Comparison of ENCODE assay signal across 10 cellular contexts in the genomic region with DNA sequence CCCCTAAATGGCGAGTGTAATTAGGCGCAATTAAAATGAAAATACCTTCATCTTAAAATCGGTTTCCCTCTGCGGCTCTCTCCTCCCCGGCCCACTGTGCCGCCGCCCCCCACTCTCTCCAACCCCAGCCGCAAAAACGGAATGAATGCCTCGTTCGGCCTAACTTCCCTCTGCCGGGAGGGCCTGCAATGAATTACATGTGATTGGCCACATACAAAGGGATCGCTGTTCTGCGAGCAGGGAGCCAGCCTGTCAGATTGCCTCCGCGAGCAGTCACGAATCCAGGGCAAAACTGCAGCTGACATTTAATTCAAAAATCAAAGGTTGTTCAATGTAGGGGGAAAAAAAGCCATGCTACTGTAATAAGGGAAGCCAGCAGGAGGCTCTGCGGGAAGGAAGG.
DNase-seq lines count a peak whose midpoint lies in the region; ATAC-seq and TF ChIP-seq lines count a peak whose summit lies in the region.
"Had no signal": no experiment of that assay in that cellular context is flagged by ENCODE, and none has a peak within 500 bp of the region (broad histone marks: within the 10 kb centered on the region; RNA-seq: fewer than 3 reads in every experiment).

No MANE protein-coding gene starts in this region.

- H3K27me3 ChIP-seq in sigmoid colon, result no peaks in the 10 kb centered on the region

- H3K36me3 Mint-ChIP-seq in naive thymus-derived CD8-positive, alpha-beta T cell, result peaks cover 0 to 5% (median 0%) of the 10 kb centered on the region in 3 donors

- DNase-seq in NCI-H1048 (lab: John Stamatoyannopoulos, UW) (peak; percentile 50), astrocyte of the spinal cord (ENCODE audit: low read depth, low spot score) (peak; percentile 37), left lobe of liver (ENCODE audit: low spot score) (peak; percentile 33), sigmoid colon (peak; percentile 67), SKM-1 (lab: John Stamatoyannopoulos, UW; ENCODE audit: unreplicated experiment) (no peak)
- DNase-seq in naive thymus-derived CD8-positive, alpha-beta T cell, result no peak
- DNase-seq: stimulated activated CD4-positive, alpha-beta T cell treated with anti-CD3 and anti-CD28 coated beads, Interleukin-12 subunit alpha, Interleukin-12 subunit beta, amount 100 ng/mL, for 4 hours; T-helper 2 cell had no signal

- H3K9me3 ChIP-seq in sigmoid colon, result no peaks in the 10 kb centered on the region

- H3K4me1 Mint-ChIP-seq in naive thymus-derived CD8-positive, alpha-beta T cell, result peaks cover 0 to 10% (median 3%) of the 10 kb centered on the region in 4 donors
- H3K4me1 Mint-ChIP-seq: central memory CD8-positive, alpha-beta T cell had no signal

- intact Hi-C loops in sigmoid colon (cut with DNase I), result loop anchor here (2.0 kb wide), 1 partner anchor 42 kb away; no protein-coding TSS in a partner anchor

- TF ChIP-seq CTCF in astrocyte of the spinal cord (IDR thresholded peaks at IDR 0.05; ENCODE audit: low read depth, low read length) (no peak), sigmoid colon (IDR thresholded peaks at IDR 0.05) (no peak)

- no peak for TF ChIP-seq POLR2A in sigmoid colon (IDR thresholded peaks at IDR 0.05)

- no peak overlapping the region for H3K4me3 Mint-ChIP-seq in naive thymus-derived CD8-positive, alpha-beta T cell
- H3K4me3 Mint-ChIP-seq: central memory CD8-positive, alpha-beta T cell had no signal

- WGBS in sigmoid colon, 2 donors, result 69 to 94% methylated on average over 18 of the region's 18 CpGs

- no peak for TF ChIP-seq EP300 in sigmoid colon (IDR thresholded peaks at IDR 0.05)

- ATAC-seq in left lobe of liver (no peak), GM18873 (IDR thresholded peaks at IDR 0.05; ENCODE audit: low FRiP score, unreplicated experiment) (no peak)
- ATAC-seq in naive thymus-derived CD8-positive, alpha-beta T cell, result no peak

- in situ Hi-C loops in astrocyte of the spinal cord (cut with HindIII; ENCODE audit: low sequenced_read_pairs), result no loop called here

- H3K27ac Mint-ChIP-seq in naive thymus-derived CD8-positive, alpha-beta T cell, result peak overlapping the region in 2 of 10 donors; percentile 34 to 67

- H3K27me3 Mint-ChIP-seq in naive thymus-derived CD8-positive, alpha-beta T cell, result no peaks in the 10 kb centered on the region
- H3K27me3 Mint-ChIP-seq: central memory CD8-positive, alpha-beta T cell had no signal

- peak overlapping the region; percentile 7 to 70 (median 52) for H3K27ac ChIP-seq in sigmoid colon

- no peak overlapping the region for H3K4me3 ChIP-seq in astrocyte of the spinal cord (ENCODE audit: low read depth, low read length)
- H3K4me3 ChIP-seq in sigmoid colon, result no peak overlapping the region

- POLR2A ChIA-PET in naive thymus-derived CD8-positive, alpha-beta T cell (lab: Charles Lee), result no interaction called here

- H3K9me3 Mint-ChIP-seq in naive thymus-derived CD8-positive, alpha-beta T cell, result no peaks in the 10 kb centered on the region
- H3K9me3 Mint-ChIP-seq: central memory CD8-positive, alpha-beta T cell had no signal

- peaks cover 0 to 19% (median 8%) of the 10 kb centered on the region in 4 donors for H3K36me3 ChIP-seq in sigmoid colon

- H3K4me1 ChIP-seq in sigmoid colon, result peaks cover 0 to 24% (median 20%) of the 10 kb centered on the region in 4 donors

Comparison
In these comparisons a context has a peak if more than half of its experiments do, and no peak if none do; other contexts are left out.
1. DNase-seq: peak in NCI-H1048 (single experiment), astrocyte of the spinal cord (single experiment), left lobe of liver (single experiment) and sigmoid colon (single experiment); none in naive thymus-derived CD8-positive, alpha-beta T cell (0 of 10) and SKM-1 (single experiment).